In the genomic region with DNA sequence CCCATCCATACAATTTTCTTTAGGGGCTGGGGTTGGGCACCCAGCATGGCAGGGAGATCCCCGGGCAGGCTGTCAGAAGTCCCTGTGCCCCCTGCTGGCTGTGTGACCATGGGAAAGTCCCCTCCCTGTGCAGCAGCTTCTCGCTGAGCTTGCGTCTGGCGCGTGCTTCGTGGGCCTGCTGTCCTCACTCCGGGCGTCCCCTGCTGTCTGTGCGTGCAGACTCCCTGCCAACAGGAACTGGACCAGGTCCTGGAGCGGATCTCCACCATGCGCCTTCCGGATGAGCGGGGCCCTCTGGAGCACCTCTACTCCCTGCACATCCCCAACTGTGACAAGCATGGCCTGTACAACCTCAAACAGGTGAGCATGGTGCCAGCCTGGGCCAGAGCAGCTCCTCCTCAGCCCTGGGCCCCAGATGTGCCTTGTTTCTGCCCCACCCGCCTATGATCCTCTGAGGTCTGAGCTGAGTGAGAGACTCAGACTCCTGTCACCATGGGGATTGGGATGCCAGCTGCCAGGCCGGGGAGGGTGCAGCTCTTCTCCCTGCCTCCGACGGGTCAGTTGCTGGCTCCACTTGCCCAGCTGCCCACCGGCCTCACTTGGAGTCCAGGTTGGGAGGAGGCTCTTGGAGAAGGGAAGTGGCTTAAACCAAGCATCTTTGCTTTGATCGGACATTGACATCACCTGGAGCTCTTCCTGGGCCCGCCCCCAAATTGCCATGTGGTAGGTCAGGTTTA, we compare ENCODE assay signal across 15 cellular contexts. TPM values are rescaled to one million over a fixed set of nuclear protein-coding genes. Genes with fewer than 3 reads are reported as not detected.
A peak's percentile ranks its signal among the peaks of the same experiment; 100 is the strongest.
DNase-seq lines count a peak whose midpoint lies in the region; ATAC-seq, FAIRE-seq and TF ChIP-seq lines count a peak whose summit lies in the region.
"Had no signal": no experiment of that assay in that cellular context is flagged by ENCODE, and none has a peak within 500 bp of the region (broad histone marks: within the 10 kb centered on the region; RNA-seq: fewer than 3 reads in every experiment).

No MANE protein-coding gene starts in this region.

- H3K4me1 Mint-ChIP-seq in Calu3 (ENCODE audit: low read depth, unreplicated experiment) = peaks cover 17% of the 10 kb centered on the region
- H3K4me1 Mint-ChIP-seq: activated B cell treated with CpG ODN at 0.5 μM for 24 hours; central memory CD8-positive, alpha-beta T cell had no signal

- H3K9me3 ChIP-seq in lower lobe of right lung = no peaks in the 10 kb centered on the region
- H3K9me3 ChIP-seq in uterus = no peaks in the 10 kb centered on the region

- H3K9me3 Mint-ChIP-seq in Calu3 (ENCODE audit: low read depth, unreplicated experiment) = no peaks in the 10 kb centered on the region
- H3K9me3 Mint-ChIP-seq: activated B cell treated with CpG ODN at 0.5 μM for 24 hours; central memory CD8-positive, alpha-beta T cell; nephron; stimulated activated memory B cell treated with anti-CD40 and anti-IgM and Interleukin-4, amounts not matched to agents 10 μg/mL and 1 μg/mL and 100 μg/mL, for 72 hours had no signal

- DNase-seq in Calu3 = peak; percentile 38
- no peak for DNase-seq in H54 (ENCODE audit: insufficient read length, low spot score)
- no peak for DNase-seq in astrocyte of the spinal cord (ENCODE audit: low read depth, low spot score)
- DNase-seq in lower lobe of right lung = no peak
- no peak for DNase-seq in uterus
- DNase-seq in NCI-H524 treated with DMSO at 0.1 percent for 48 hours (lab: John Stamatoyannopoulos, UW) = no peak
- DNase-seq in activated CD4-positive, CD25-positive, alpha-beta regulatory T cell (lab: John Stamatoyannopoulos, UW) = no peak
- DNase-seq: activated B cell treated with CpG ODN at 0.5 μM for 24 hours, EL, NCI-H2227 treated with DMSO at 0.1 percent for 48 hours had no signal

- H3K4me1 ChIP-seq in lower lobe of right lung (peaks cover 14% of the 10 kb centered on the region), uterus (peaks cover 0 to 9% of the 10 kb centered on the region in 2 donors)

- H3K4me3 Mint-ChIP-seq in Calu3 (ENCODE audit: low read depth, unreplicated experiment) = no peak overlapping the region
- H3K4me3 Mint-ChIP-seq: activated B cell treated with CpG ODN at 0.5 μM for 24 hours; central memory CD8-positive, alpha-beta T cell; nephron; stimulated activated memory B cell treated with anti-CD40 and anti-IgM and Interleukin-4, amounts not matched to agents 10 μg/mL and 1 μg/mL and 100 μg/mL, for 72 hours had no signal

- no peak overlapping the region for H3K27ac ChIP-seq in lower lobe of right lung
- H3K27ac ChIP-seq in uterus = no peak overlapping the region

- CTCF ChIA-PET in Calu3 (lab: Charles Lee) = interaction anchor here (1.4 to 3.0 kb wide), 2 partner anchors 10 to 143 kb away, joined by 4 to 17 read pairs; no protein-coding TSS in a partner anchor

- TF ChIP-seq CTCF in Calu3 (IDR thresholded peaks at IDR 0.05; ENCODE audit: unreplicated experiment) = no peak
- TF ChIP-seq CTCF in astrocyte of the spinal cord (IDR thresholded peaks at IDR 0.05; ENCODE audit: low read depth, low read length) = peak; percentile 24
- TF ChIP-seq CTCF in lower lobe of right lung (IDR thresholded peaks at IDR 0.05) = peak; percentile 13
- no peak for TF ChIP-seq CTCF in uterus (IDR thresholded peaks at IDR 0.05)

- H3K36me3 Mint-ChIP-seq in Calu3 (ENCODE audit: insufficient read depth, unreplicated experiment) = peaks cover 7% of the 10 kb centered on the region
- H3K36me3 Mint-ChIP-seq: stimulated activated memory B cell treated with anti-CD40 and anti-IgM and Interleukin-4, amounts not matched to agents 10 μg/mL and 1 μg/mL and 100 μg/mL, for 72 hours had no signal

- no peaks in the 10 kb centered on the region for H3K27me3 Mint-ChIP-seq in Calu3 (ENCODE audit: unreplicated experiment)

- in situ Hi-C loops in astrocyte of the spinal cord (cut with HindIII; ENCODE audit: low sequenced_read_pairs) = no loop called here

- ATAC-seq in lower lobe of right lung = no peak
- no peak for ATAC-seq in GM18909 (IDR thresholded peaks at IDR 0.05; ENCODE audit: poor library complexity, unreplicated experiment)
- ATAC-seq: stimulated activated memory B cell treated with anti-CD40 and anti-IgM and Interleukin-4, amounts not matched to agents 10 μg/mL and 1 μg/mL and 100 μg/mL, for 72 hours had no signal

- H3K27me3 ChIP-seq in lower lobe of right lung (ENCODE audit: low read depth) (no peaks in the 10 kb centered on the region), uterus (no peaks in the 10 kb centered on the region)

- TF ChIP-seq POLR2A in H54 (IDR thresholded peaks at IDR 0.05; ENCODE audit: low read depth, low read length) (0 out of 2 replicates have a peak, but pooled peaks have one; percentile 11), uterus (IDR thresholded peaks at IDR 0.05) (no peak)

- no TSS peak for BruUV-seq in Calu3 (replicated peaks; lab: Mats Ljungman, UMichigan)

- H3K4me3 ChIP-seq in astrocyte of the spinal cord (ENCODE audit: low read depth, low read length) (no peak overlapping the region), lower lobe of right lung (no peak overlapping the region), uterus (no peak overlapping the region)

- FAIRE-seq in H54 (lab: Jason Lieb, UNC) = no peak
- FAIRE-seq: islet of Langerhans had no signal

- intact Hi-C loops in Calu3 (cut with micrococcal nuclease; ENCODE audit: unreplicated experiment) = no loop called here
- intact Hi-C loops in lower lobe of right lung (cut with DNase I) = no loop called here
- intact Hi-C loops in uterus (cut with DNase I; ENCODE audit: low total_unique reads) = no loop called here

- no peak overlapping the region for H3K27ac Mint-ChIP-seq in Calu3 (ENCODE audit: unreplicated experiment)
- H3K27ac Mint-ChIP-seq: activated B cell treated with CpG ODN at 0.5 μM for 24 hours; nephron; stimulated activated memory B cell treated with anti-CD40 and anti-IgM and Interleukin-4, amounts not matched to agents 10 μg/mL and 1 μg/mL and 100 μg/mL, for 72 hours had no signal

- H3K36me3 ChIP-seq in lower lobe of right lung (no peaks in the 10 kb centered on the region), uterus (no peaks in the 10 kb centered on the region)

RNA-seq across cellular contexts. Expression of a gene that starts 28.6 kb away (rescaled TPM):
- 164 and 175 TPM in 2 replicates for total RNA-seq in Calu3 (2022)
- total RNA-seq in lower lobe of right lung = 37.7 TPM
- total RNA-seq in uterus = 100 to 1,000 TPM in 2 of 4 donors, 10 to 100 TPM in 2; 59.5 to 398 (median 102) TPM
- total RNA-seq: activated B cell treated with CpG ODN at 0.5 μM for 24 hours had no signal

RNA-seq across cellular contexts. Expression of a gene that starts 33.5 kb away (rescaled TPM):
- 8.7 and 14.8 TPM in 2 replicates for total RNA-seq in Calu3 (2022)
- total RNA-seq in lower lobe of right lung = 145 TPM
- total RNA-seq in uterus = 1,000 to 10,000 TPM in 1 of 4 donors, 100 to 1,000 TPM in 3; 480 to 2,812 (median 618) TPM
- total RNA-seq: activated B cell treated with CpG ODN at 0.5 μM for 24 hours had no signal

Comparison
In these comparisons a context has a peak if more than half of its experiments do, and no peak if none do; other contexts are left out.
1. CTCF ChIP-seq: peak in astrocyte of the spinal cord (single experiment) and lower lobe of right lung (single experiment); none in Calu3 (single experiment) and uterus (0 of 4).